Comparison of ENCODE assay signal across 1 cellular context in genomic region chr22:20523118-20523983, GRCh38.
TF ChIP-seq lines count a peak whose summit lies in the region.

No MANE protein-coding gene starts in this region.

TF ChIP-seq in GM23338, 12 proteins besides CTCF, POLR2A, EP300 and RAD21 (continued from another document):
- TF ChIP-seq CREB1 (CRISPR knock-in tag; IDR thresholded peaks at IDR 0.05; ENCODE audit: low read depth), result no peak
- TF ChIP-seq ZNF114 (CRISPR knock-in tag; IDR thresholded peaks at IDR 0.05), result no peak
- TF ChIP-seq REST (IDR thresholded peaks at IDR 0.05; ENCODE audit: unreplicated experiment), result no peak
- no peak for TF ChIP-seq NANOG (IDR thresholded peaks at IDR 0.05; ENCODE audit: borderline replicate concordance)
- TF ChIP-seq POLR2AphosphoS5 (IDR thresholded peaks at IDR 0.05; ENCODE audit: low read depth), result no peak
- no peak for TF ChIP-seq STAT1 (IDR thresholded peaks at IDR 0.05; ENCODE audit: unreplicated experiment)
- no peak for TF ChIP-seq ZNF331 (CRISPR knock-in tag; IDR thresholded peaks at IDR 0.05; ENCODE audit: low read depth)
